Comparison of ENCODE assay signal across 1 cellular context in the genomic region with DNA sequence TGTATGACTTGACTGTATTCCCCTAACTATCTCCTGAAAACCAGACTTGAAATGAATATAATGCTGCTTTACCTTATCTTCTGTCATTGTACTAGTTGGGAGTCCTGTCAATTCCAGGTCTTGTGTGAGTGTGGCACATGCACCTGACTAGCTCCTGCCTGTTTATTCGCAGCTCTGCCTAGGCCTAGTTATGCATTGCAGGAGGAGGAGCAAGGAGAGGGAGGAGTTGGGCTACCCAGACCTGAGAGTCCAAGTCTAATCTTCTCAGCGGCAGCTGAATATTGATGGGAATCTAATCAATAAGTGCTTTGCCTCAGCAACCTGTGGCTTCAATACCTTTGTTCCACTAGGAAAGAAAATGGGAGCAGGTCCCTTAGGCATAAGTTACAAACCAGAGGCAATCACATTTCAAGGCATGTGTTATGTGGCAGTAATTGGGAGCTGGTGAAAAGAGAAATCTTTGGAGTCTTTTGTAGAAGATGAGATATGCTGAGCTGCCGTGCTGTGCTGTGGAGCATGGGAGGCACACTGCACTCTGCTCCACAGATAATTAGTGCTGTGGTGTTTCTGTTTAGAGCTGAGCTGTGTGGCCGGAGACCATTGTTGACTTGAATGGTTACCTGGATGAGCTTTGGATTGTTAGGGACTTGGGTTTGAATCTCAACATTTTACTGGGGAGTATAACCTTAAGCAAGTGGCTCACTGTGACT.
TF ChIP-seq lines count a peak whose summit lies in the region.

TSS of gene SLC2A2 (minus strand) at position 137 of the 710 bp plus-strand sequence. CDS start at position 87, 50 bp downstream.

TF ChIP-seq in liver, 16 proteins besides CTCF, POLR2A, EP300 and RAD21 (continued from another document):
- TF ChIP-seq, protein P1, sequence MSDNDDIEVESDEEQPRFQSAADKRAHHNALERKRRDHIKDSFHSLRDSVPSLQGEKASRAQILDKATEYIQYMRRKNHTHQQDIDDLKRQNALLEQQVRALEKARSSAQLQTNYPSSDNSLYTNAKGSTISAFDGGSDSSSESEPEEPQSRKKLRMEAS (IDR thresholded peaks at IDR 0.05) = peak; percentile 50
- TF ChIP-seq SP1 (IDR thresholded peaks at IDR 0.05) = peak; percentile 87
- TF ChIP-seq ATF3 (IDR thresholded peaks at IDR 0.05) = peak; percentile 52
- peak; percentile 99 for TF ChIP-seq TAF1 (conservative IDR thresholded peaks at IDR 0.05)
- TF ChIP-seq RXRA (IDR thresholded peaks at IDR 0.05) = peak; percentile 62 to 78
- peak; percentile 55 for TF ChIP-seq HNF4G (IDR thresholded peaks at IDR 0.05)
- no peak for TF ChIP-seq ZBTB33 (IDR thresholded peaks at IDR 0.05)
